In genomic region chr12:55642275-55643068, GRCh38 we compare ENCODE assay signal across 12 cellular contexts. TPM values are rescaled to one million over a fixed set of nuclear protein-coding genes. Genes with fewer than 3 reads are reported as not detected.
A peak's percentile ranks its signal among the peaks of the same experiment; 100 is the strongest.
DNase-seq lines count a peak whose midpoint lies in the region; ATAC-seq and TF ChIP-seq lines count a peak whose summit lies in the region.
"Had no signal": no experiment of that assay in that cellular context is flagged by ENCODE, and none has a peak within 500 bp of the region (broad histone marks: within the 10 kb centered on the region; RNA-seq: fewer than 3 reads in every experiment).

No MANE protein-coding gene starts in this region.

- no peak for TF ChIP-seq POLR2A in spleen (IDR thresholded peaks at IDR 0.05)

- peak in 1 of 11 experiments; percentile 4 for TF ChIP-seq CTCF in spleen (IDR thresholded peaks at IDR 0.05 in 8 of 11, conservative IDR thresholded peaks at IDR 0.05 in 3 of 11)

- WGBS in spleen, 5 donors = 39 to 61% (median 50%) methylated on average over 9 of the region's 9 CpGs

- no peak overlapping the region for H3K4me3 Mint-ChIP-seq in activated CD4-positive, alpha-beta T cell treated with anti-CD3 and anti-CD28 coated beads, Interleukin-2, amount 10 ng/mL, durations not matched to agents 7 days and 5 days

- ATAC-seq in HG03103 (IDR thresholded peaks at IDR 0.05; ENCODE audit: low read depth, unreplicated experiment) = peak; percentile 32
- no peak for ATAC-seq in HG02642 (IDR thresholded peaks at IDR 0.05; ENCODE audit: poor library complexity, unreplicated experiment)
- ATAC-seq in GM21515 (IDR thresholded peaks at IDR 0.05; ENCODE audit: unreplicated experiment) = no peak

- CTCF ChIA-PET in activated CD4-positive, alpha-beta T cell treated with anti-CD3 and anti-CD28 coated beads, Interleukin-2, amount 10 ng/mL, durations not matched to agents 7 days and 5 days (lab: Charles Lee) = interaction anchor here (0.9 kb wide), 1 partner anchor 9 kb away, joined by 4 read pairs; no protein-coding TSS in a partner anchor

- H3K27me3 ChIP-seq in spleen (replicated peaks in 1 of 7) = no peaks in the 10 kb centered on the region

- intact Hi-C loops in spleen (cut with DNase I; ENCODE audit: low total_unique reads) = no loop called here

- POLR2A ChIA-PET in activated CD4-positive, alpha-beta T cell treated with anti-CD3 and anti-CD28 coated beads, Interleukin-2, amount 10 ng/mL, durations not matched to agents 7 days and 5 days (lab: Charles Lee) = no interaction called here

- H3K36me3 Mint-ChIP-seq in activated CD4-positive, alpha-beta T cell treated with anti-CD3 and anti-CD28 coated beads, Interleukin-2, amount 10 ng/mL, durations not matched to agents 7 days and 5 days (ENCODE audit: low read depth) = no peaks in the 10 kb centered on the region

- H3K36me3 ChIP-seq in spleen = no peaks in the 10 kb centered on the region

- H3K4me1 Mint-ChIP-seq in activated CD4-positive, alpha-beta T cell treated with anti-CD3 and anti-CD28 coated beads, Interleukin-2, amount 10 ng/mL, durations not matched to agents 7 days and 5 days = peaks cover 33% of the 10 kb centered on the region

- H3K27ac Mint-ChIP-seq in activated CD4-positive, alpha-beta T cell treated with anti-CD3 and anti-CD28 coated beads, Interleukin-2, amount 10 ng/mL, durations not matched to agents 7 days and 5 days = peak overlapping the region; percentile 10

- peaks cover 2% of the 10 kb centered on the region for H3K9me3 Mint-ChIP-seq in activated CD4-positive, alpha-beta T cell treated with anti-CD3 and anti-CD28 coated beads, Interleukin-2, amount 10 ng/mL, durations not matched to agents 7 days and 5 days

- H3K27me3 Mint-ChIP-seq in activated CD4-positive, alpha-beta T cell treated with anti-CD3 and anti-CD28 coated beads, Interleukin-2, amount 10 ng/mL, durations not matched to agents 7 days and 5 days = no peaks in the 10 kb centered on the region

- no peaks in the 10 kb centered on the region for H3K9me3 ChIP-seq in spleen
- H3K9me3 ChIP-seq: A549 had no signal

- peak overlapping the region in 1 of 8 donors; percentile 44 for H3K4me3 ChIP-seq in spleen
- H3K4me3 ChIP-seq: A549 had no signal

- DNase-seq in activated CD4-positive, alpha-beta T cell treated with anti-CD3 and anti-CD28 coated beads, Interleukin-2, amount 10 ng/mL, durations not matched to agents 7 days and 5 days = peak; percentile 37
- no peak for DNase-seq in activated CD4-positive, alpha-beta T cell treated with anti-CD3 and anti-CD28 coated beads for 4 hours
- DNase-seq in SKM-1 treated with dmso at 0.1 percent for 144 hours (lab: John Stamatoyannopoulos, UW; ENCODE audit: unreplicated experiment) (peak; percentile 79), spleen (peak; percentile 87), HuH-7.5 (ENCODE audit: low spot score) (no peak)
- DNase-seq: amygdala had no signal

- H3K4me1 ChIP-seq in spleen = peaks cover 7 to 63% (median 38%) of the 10 kb centered on the region in 6 donors
- H3K4me1 ChIP-seq: A549 had no signal

- peak overlapping the region; percentile 35 to 95 (median 85) for H3K27ac ChIP-seq in spleen
- H3K27ac ChIP-seq: A549 had no signal

RNA-seq across cellular contexts. Expression of gene OR10P1, which starts 5.8 kb away (rescaled TPM):
- not detected for total RNA-seq in activated CD4-positive, alpha-beta T cell treated with anti-CD3 and anti-CD28 coated beads, Interleukin-2, amount 10 ng/mL, durations not matched to agents 7 days and 5 days
- not detected for total RNA-seq in spleen
- not detected for polyA plus RNA-seq in spleen
- total RNA-seq: H1, renal cortical epithelial cell had no signal
- polyA plus RNA-seq: A549, H1 had no signal

Comparison
In these comparisons a context has a peak if more than half of its experiments do, and no peak if none do; other contexts are left out.
1. DNase-seq: peak in activated CD4-positive, alpha-beta T cell treated with anti-CD3 and anti-CD28 coated beads, Interleukin-2, amount 10 ng/mL, durations not matched to agents 7 days and 5 days (single experiment), SKM-1 treated with dmso at 0.1 percent for 144 hours (single experiment) and spleen (single experiment); none in activated CD4-positive, alpha-beta T cell treated with anti-CD3 and anti-CD28 coated beads for 4 hours (0 of 2) and HuH-7.5 (single experiment).